ENCODE assay signal across 7 cellular contexts in genomic region chr11:6531267-6531752, GRCh38. TPM values are rescaled to one million over a fixed set of nuclear protein-coding genes. Genes with fewer than 3 reads are reported as not detected.
DNase-seq lines count a peak whose midpoint lies in the region; FAIRE-seq and TF ChIP-seq lines count a peak whose summit lies in the region.

No MANE protein-coding gene starts in this region.

- peak; percentile 36 to 44 for DNase-seq in HAP-1 (ENCODE audit: low spot score in 2 of 2)
- DNase-seq in NCI-H345 treated with DMSO at 0.1 percent for 48 hours (lab: John Stamatoyannopoulos, UW; ENCODE audit: unreplicated experiment) = peak; percentile 13
- peak; percentile 41 for DNase-seq in brain microvascular endothelial cell
- no peak for DNase-seq in keratinocyte (ENCODE audit: low read depth, low spot score)
- DNase-seq in thyroid gland = peak in 1 of 2 donors; percentile 15
- no peak for DNase-seq in HK-2 (ENCODE audit: unreplicated experiment)

- intact Hi-C loops in thyroid gland (cut with DNase I) = loop anchor here (5.0 to 10.0 kb wide), 2 partner anchors 86 to 173 kb away; partner anchors contain the start of gene TPP1

- H4K20me1 ChIP-seq in DOHH2 (ENCODE audit: control insufficient read depth, insufficient read depth, low read depth, low read length) = no peaks in the 10 kb centered on the region; the same call in 1 of the 2 replicates
- no peaks in the 10 kb centered on the region for H4K20me1 ChIP-seq in keratinocyte (ENCODE audit: control insufficient read depth, extremely low read depth, insufficient read depth, low read length)

- no peaks in the 10 kb centered on the region for H3K4me1 ChIP-seq in DOHH2 (ENCODE audit: control insufficient read depth, low read length)
- no peaks in the 10 kb centered on the region for H3K4me1 ChIP-seq in HAP-1
- no peaks in the 10 kb centered on the region for H3K4me1 ChIP-seq in keratinocyte (ENCODE audit: control insufficient read depth, extremely low read depth, insufficient read depth, low read length)
- H3K4me1 ChIP-seq in thyroid gland = no peaks in the 10 kb centered on the region

- H3K4me2 ChIP-seq in DOHH2 (ENCODE audit: low read length) (no peak overlapping the region), keratinocyte (ENCODE audit: control insufficient read depth, extremely low read depth, insufficient read depth, low read depth, low read length) (no peak overlapping the region)

- dilution Hi-C loops in keratinocyte (cut with MboI; ENCODE audit: extremely low pct_ligation_motif_present, low sequenced_read_pairs) = no loop called here

- H3K27me3 ChIP-seq in DOHH2 (ENCODE audit: control insufficient read depth, low read length) (no peaks in the 10 kb centered on the region), HAP-1 (ENCODE audit: low read depth) (no peaks in the 10 kb centered on the region), brain microvascular endothelial cell (replicated peaks) (no peaks in the 10 kb centered on the region), keratinocyte (ENCODE audit: control insufficient read depth, extremely low read depth, insufficient read depth, low read length) (no peaks in the 10 kb centered on the region), thyroid gland (no peaks in the 10 kb centered on the region)

- no peak for TF ChIP-seq POLR2A in thyroid gland (IDR thresholded peaks at IDR 0.05)

- H3K9ac ChIP-seq in keratinocyte (ENCODE audit: control insufficient read depth, extremely low read depth, insufficient read depth, low read length) = no peak overlapping the region

- no peaks in the 10 kb centered on the region; the same call in 1 of the 2 replicates for H3K36me3 ChIP-seq in DOHH2 (ENCODE audit: control insufficient read depth, low read length)
- no peaks in the 10 kb centered on the region; the same call in 1 of the 2 replicates for H3K36me3 ChIP-seq in HAP-1 (replicated peaks)
- H3K36me3 ChIP-seq in brain microvascular endothelial cell (replicated peaks) = no peaks in the 10 kb centered on the region
- peaks cover 0 to 8% of the 10 kb centered on the region in 2 experiments for H3K36me3 ChIP-seq in keratinocyte (ENCODE audit: control insufficient read depth in 2 of 2, extremely low read depth in 1 of 2, insufficient read depth in 2 of 2, low read length in 2 of 2)
- no peaks in the 10 kb centered on the region for H3K36me3 ChIP-seq in thyroid gland

- in situ Hi-C loops in HAP-1 (cut with MboI; ENCODE audit: low sequenced_read_pairs) = no loop called here
- in situ Hi-C loops in brain microvascular endothelial cell (cut with HindIII; ENCODE audit: low pct_ligation_motif_present, low sequenced_read_pairs) = no loop called here

- H3K27ac ChIP-seq in DOHH2 (ENCODE audit: low read depth, low read length) = no peak overlapping the region
- H3K27ac ChIP-seq in brain microvascular endothelial cell = no peak overlapping the region
- H3K27ac ChIP-seq in keratinocyte (ENCODE audit: control insufficient read depth, insufficient read depth, low read length) = no peak overlapping the region
- H3K27ac ChIP-seq in thyroid gland = no peak overlapping the region

- H3K9me3 ChIP-seq in DOHH2 (ENCODE audit: control insufficient read depth, insufficient read depth, low read length) (no peaks in the 10 kb centered on the region), HAP-1 (no peaks in the 10 kb centered on the region), keratinocyte (ENCODE audit: control insufficient read depth, low read depth, low read length) (no peaks in the 10 kb centered on the region), thyroid gland (no peaks in the 10 kb centered on the region)

- H3K79me2 ChIP-seq in DOHH2 (ENCODE audit: control insufficient read depth, low read length) (no peaks in the 10 kb centered on the region), keratinocyte (ENCODE audit: control insufficient read depth, insufficient read depth, low read length) (no peaks in the 10 kb centered on the region)

- H2AFZ ChIP-seq in keratinocyte (ENCODE audit: control insufficient read depth, low read length) = no peak overlapping the region

- no peaks in the 10 kb centered on the region for H3F3A ChIP-seq in DOHH2 (ENCODE audit: control insufficient read depth, insufficient read depth)

- H3K9me1 ChIP-seq in keratinocyte (ENCODE audit: control insufficient read depth, extremely low read depth, insufficient read depth, low read length) = no peaks in the 10 kb centered on the region

- no peak overlapping the region for H3K4me3 ChIP-seq in DOHH2 (ENCODE audit: low read length)
- no peak overlapping the region for H3K4me3 ChIP-seq in HAP-1
- no peak overlapping the region for H3K4me3 ChIP-seq in brain microvascular endothelial cell (ENCODE audit: low read depth, low read length)
- no peak overlapping the region for H3K4me3 ChIP-seq in keratinocyte (ENCODE audit: control insufficient read depth in 2 of 3, extremely low read depth in 1 of 3, insufficient read depth in 2 of 3, low read depth in 1 of 3, low read length in 3 of 3)
- H3K4me3 ChIP-seq in thyroid gland (replicated peaks in 1 of 3) = no peak overlapping the region

- TF ChIP-seq CTCF in DOHH2 (IDR thresholded peaks at IDR 0.05; ENCODE audit: low read depth, low read length, poor library complexity, severe bottlenecking) (peak; percentile 93), brain microvascular endothelial cell (IDR thresholded peaks at IDR 0.05; ENCODE audit: low read depth, low read length, missing control alignments) (peak; percentile 80), keratinocyte (optimal IDR thresholded peaks at IDR 0.05 in 1 of 3, IDR thresholded peaks at IDR 0.05 in 1 of 3, conservative IDR thresholded peaks at IDR 0.05 in 1 of 3; ENCODE audit: extremely low read depth in 1 of 3, insufficient read depth in 2 of 3, low read length in 3 of 3) (peak; percentile 57 to 74 (median 66)), thyroid gland (IDR thresholded peaks at IDR 0.05) (peak; percentile 32 to 95 (median 80))

- FAIRE-seq in keratinocyte (lab: Jason Lieb, UNC) = no peak

- WGBS in thyroid gland, 2 donors = 0 to 3% methylated on average over 1 of the region's 1 CpG

- no peaks in the 10 kb centered on the region for H3K9me2 ChIP-seq in DOHH2 (replicated peaks; ENCODE audit: control insufficient read depth, low read length)

RNA-seq across cellular contexts. Expression of gene DNHD1, which starts 34.2 kb away (rescaled TPM):
- polyA plus RNA-seq in keratinocyte = 2.1 to 3.5 TPM (median 2.9 TPM) in 3 replicates
- 3.3 TPM for polyA plus RNA-seq in keratinocyte (2011; ENCODE audit: low read depth)
- polyA plus RNA-seq in keratinocyte (2011; cell fraction: cytosol; rRNA removed) = 0.49 and 0.83 TPM in 2 replicates
- 20.8 and 25.3 TPM in 2 replicates for polyA plus RNA-seq in keratinocyte (2011; cell fraction: nucleus; rRNA removed)
- 1.8 and 5.7 TPM in 2 replicates for polyA plus RNA-seq in keratinocyte (2012; ENCODE audit: low replicate concordance)
- polyA minus RNA-seq in keratinocyte = 7.8 to 22.1 TPM (median 17.1 TPM) in 3 replicates
- polyA minus RNA-seq in keratinocyte (2011; cell fraction: cytosol; rRNA and poly(A)+ RNA removed) = 1.7 TPM
- 17.3 and 30.0 TPM in 2 replicates for polyA minus RNA-seq in keratinocyte (2011; cell fraction: nucleus; rRNA and poly(A)+ RNA removed)
- total RNA-seq in thyroid gland = 10 to 100 TPM; 10.9 to 21.8 (median 14.9) TPM

RNA-seq across cellular contexts. Expression of gene TIMM10B, which starts 50.0 kb away (rescaled TPM):
- 32.9 to 39.7 TPM (median 34.1 TPM) in 3 replicates for polyA plus RNA-seq in keratinocyte
- polyA plus RNA-seq in keratinocyte (2011; ENCODE audit: low read depth) = 7.2 TPM
- 33.6 and 43.6 TPM in 2 replicates for polyA plus RNA-seq in keratinocyte (2011; cell fraction: cytosol; rRNA removed)
- polyA plus RNA-seq in keratinocyte (2011; cell fraction: nucleus; rRNA removed) = 31.7 and 35.2 TPM in 2 replicates
- polyA plus RNA-seq in keratinocyte (2012; ENCODE audit: low replicate concordance) = 23.8 and 32.7 TPM in 2 replicates
- 29.9 to 65.8 TPM (median 33.2 TPM) in 3 replicates for polyA minus RNA-seq in keratinocyte
- polyA minus RNA-seq in keratinocyte (2011; cell fraction: cytosol; rRNA and poly(A)+ RNA removed) = 25.3 TPM
- 21.1 and 34.7 TPM in 2 replicates for polyA minus RNA-seq in keratinocyte (2011; cell fraction: nucleus; rRNA and poly(A)+ RNA removed)
- total RNA-seq in thyroid gland = 10 to 100 TPM; 42.1 to 72.0 (median 56.3) TPM

RNA-seq across cellular contexts. Expression of gene ARFIP2, which starts 50.2 kb away (rescaled TPM):
- polyA plus RNA-seq in keratinocyte = 65.2 to 89.3 TPM (median 66.3 TPM) in 3 replicates
- 65.2 TPM for polyA plus RNA-seq in keratinocyte (2011; ENCODE audit: low read depth)
- 49.1 and 58.3 TPM in 2 replicates for polyA plus RNA-seq in keratinocyte (2011; cell fraction: cytosol; rRNA removed)
- polyA plus RNA-seq in keratinocyte (2011; cell fraction: nucleus; rRNA removed) = 150 and 166 TPM in 2 replicates
- 44.1 and 45.3 TPM in 2 replicates for polyA plus RNA-seq in keratinocyte (2012; ENCODE audit: low replicate concordance)
- 42.7 to 50.8 TPM (median 48.8 TPM) in 3 replicates for polyA minus RNA-seq in keratinocyte
- 38.6 TPM for polyA minus RNA-seq in keratinocyte (2011; cell fraction: cytosol; rRNA and poly(A)+ RNA removed)
- polyA minus RNA-seq in keratinocyte (2011; cell fraction: nucleus; rRNA and poly(A)+ RNA removed) = 26.8 and 30.3 TPM in 2 replicates
- total RNA-seq in thyroid gland = 100 to 1,000 TPM in 2 of 4 donors, 10 to 100 TPM in 2; 86.7 to 124 (median 96.2) TPM

RNA-seq across cellular contexts. Expression of gene TRIM3, which starts 57.6 kb away (rescaled TPM):
- 9.7 to 12.6 TPM (median 10.3 TPM) in 3 replicates for polyA plus RNA-seq in keratinocyte
- 6.2 TPM for polyA plus RNA-seq in keratinocyte (2011; ENCODE audit: low read depth)
- polyA plus RNA-seq in keratinocyte (2011; cell fraction: cytosol; rRNA removed) = 2.6 and 4.7 TPM in 2 replicates
- polyA plus RNA-seq in keratinocyte (2011; cell fraction: nucleus; rRNA removed) = 41.9 and 48.6 TPM in 2 replicates
- polyA plus RNA-seq in keratinocyte (2012; ENCODE audit: low replicate concordance) = 9.7 and 10.4 TPM in 2 replicates
- polyA minus RNA-seq in keratinocyte = 9.5 to 14.6 TPM (median 10.5 TPM) in 3 replicates
- 19.6 TPM for polyA minus RNA-seq in keratinocyte (2011; cell fraction: cytosol; rRNA and poly(A)+ RNA removed)
- polyA minus RNA-seq in keratinocyte (2011; cell fraction: nucleus; rRNA and poly(A)+ RNA removed) = 21.0 and 21.7 TPM in 2 replicates
- total RNA-seq in thyroid gland = 10 to 100 TPM; 11.0 to 20.8 (median 14.6) TPM

Comparison
In these comparisons a context has a peak if more than half of its experiments do, and no peak if none do; other contexts are left out.
1. DNase-seq: peak in HAP-1 (2 of 2), NCI-H345 treated with DMSO at 0.1 percent for 48 hours (single experiment) and brain microvascular endothelial cell (single experiment); none in keratinocyte (single experiment) and HK-2 (single experiment).
2. Peak in every context shown above with its lines, with median percentiles within 50 percentile points of each other: CTCF ChIP-seq.